Comparison of ENCODE assay signal across 7 cellular contexts in genomic region chr4:80313627-80314026, GRCh38.
"Had no signal": no experiment of that assay in that cellular context is flagged by ENCODE, and none has a peak within 500 bp of the region (broad histone marks: within the 10 kb centered on the region; RNA-seq: fewer than 3 reads in every experiment).

No MANE protein-coding gene starts in this region.

- FAIRE-seq: GM12878, GM12891, GM12892, GM18507, GM19239 had no signal

- H3K4me3 ChIP-seq: GM12878 had no signal

- DNase-seq: GDM1, GF-D8 had no signal

- ATAC-seq: GM12878 had no signal
